9 cellular contexts compared by ENCODE assay signal in the genomic region with DNA sequence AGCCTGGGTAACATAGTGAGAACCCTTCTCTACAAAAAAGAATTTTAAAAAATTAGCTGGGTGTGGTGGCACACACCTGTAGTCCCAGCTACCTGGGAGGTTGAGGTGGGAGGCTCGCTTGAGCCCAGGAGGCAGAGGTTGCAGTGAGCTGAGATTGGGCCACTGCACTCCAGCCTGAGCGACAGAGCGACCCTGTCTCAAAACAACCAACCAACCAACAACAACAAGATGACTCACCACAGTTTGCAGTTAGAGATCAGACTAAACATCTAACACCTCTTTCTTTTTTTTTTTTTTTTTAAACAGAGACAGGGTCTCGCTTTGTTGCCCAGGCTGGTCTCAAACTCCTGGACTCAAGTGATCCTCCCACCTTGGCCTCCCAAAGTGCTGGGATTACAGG. TPM values are rescaled to one million over a fixed set of nuclear protein-coding genes. Genes with fewer than 3 reads are reported as not detected.
"Had no signal": no experiment of that assay in that cellular context is flagged by ENCODE, and none has a peak within 500 bp of the region (broad histone marks: within the 10 kb centered on the region; RNA-seq: fewer than 3 reads in every experiment).

No MANE protein-coding gene starts in this region.

RNA-seq across cellular contexts. Expression of gene TM4SF19, which starts 20.4 kb away (rescaled TPM):
- total RNA-seq: activated B cell treated with CpG ODN at 0.5 μM for 24 hours; activated CD4-positive, alpha-beta memory T cell treated with anti-CD3 and anti-CD28 coated beads, Interleukin-2, amount 10 ng/mL, durations not matched to agents 7 days and 5 days; activated CD4-positive, alpha-beta T cell treated with anti-CD3 and anti-CD28 coated beads, Interleukin-2, amount 10 ng/mL, durations not matched to agents 24 days and 14 days; activated CD8-positive, alpha-beta memory T cell treated with anti-CD3 and anti-CD28 coated beads, Interleukin-2, amount 10 ng/mL, durations not matched to agents 7 days and 5 days; activated CD8-positive, alpha-beta T cell treated with anti-CD3 and anti-CD28 coated beads, Interleukin-2, amount 10 ng/mL, durations not matched to agents 7 days and 5 days; activated naive CD4-positive, alpha-beta T cell treated with anti-CD3 and anti-CD28 coated beads for 36 hours; ascending aorta; cardiac muscle cell had no signal
- polyA plus RNA-seq: adipose tissue, cardiac muscle cell had no signal

RNA-seq across cellular contexts. Expression of gene DYNLT2B, which starts 40.5 kb away (rescaled TPM):
- total RNA-seq: ascending aorta had no signal
